ENCODE assay signal across 8 cellular contexts in genomic region chr2:43482974-43483373, GRCh38.
DNase-seq lines count a peak whose midpoint lies in the region; ATAC-seq and TF ChIP-seq lines count a peak whose summit lies in the region.

No MANE protein-coding gene starts in this region.

- peak overlapping the region in 5 of 11 experiments; percentile 21 to 80 (median 60); a peak in 10 of 22 replicates for H3K4me2 ChIP-seq in BLaER1 treated with 17β-estradiol and CSF1 and Interleukin-3, amounts not matched to agents 10 nM and 100 nM

- H3K36me3 ChIP-seq in BLaER1 treated with 17β-estradiol and CSF1 and Interleukin-3, amounts not matched to agents 10 nM and 100 nM = peaks cover 0 to 18% (median 9%) of the 10 kb centered on the region in 11 experiments; a peak in 9 of 22 replicates
- H3K36me3 ChIP-seq in RWPE2 (ENCODE audit: low read depth) (no peaks in the 10 kb centered on the region), lower lobe of right lung (peaks cover 7% of the 10 kb centered on the region)

- H3K27me3 ChIP-seq in BLaER1 treated with 17β-estradiol and CSF1 and Interleukin-3, amounts not matched to agents 10 nM and 100 nM = no peaks in the 10 kb centered on the region
- H3K27me3 ChIP-seq in RWPE2 (ENCODE audit: insufficient read depth, poor library complexity, severe bottlenecking) = no peaks in the 10 kb centered on the region
- no peaks in the 10 kb centered on the region for H3K27me3 ChIP-seq in lower lobe of right lung (ENCODE audit: low read depth)

- peaks cover 0 to 68% (median 9%) of the 10 kb centered on the region in 10 experiments; a peak in 10 of 20 replicates for H3K4me1 ChIP-seq in BLaER1 treated with 17β-estradiol and CSF1 and Interleukin-3, amounts not matched to agents 10 nM and 100 nM
- peaks cover 34% of the 10 kb centered on the region for H3K4me1 ChIP-seq in RWPE2 (ENCODE audit: insufficient read depth, poor library complexity, severe bottlenecking)
- H3K4me1 ChIP-seq in lower lobe of right lung = peaks cover 36% of the 10 kb centered on the region

- H3K9ac ChIP-seq in BLaER1 treated with 17β-estradiol and CSF1 and Interleukin-3, amounts not matched to agents 10 nM and 100 nM = peak overlapping the region in 4 of 11 experiments; percentile 1 to 39 (median 30); a peak in 5 of 22 replicates

- H3K27me3 Mint-ChIP-seq in natural killer cell (ENCODE audit: low read depth in 2 of 2) = no peaks in the 10 kb centered on the region

- H4K20me1 ChIP-seq in BLaER1 treated with 17β-estradiol and CSF1 and Interleukin-3, amounts not matched to agents 10 nM and 100 nM = no peaks in the 10 kb centered on the region

- ATAC-seq in RWPE2 (ENCODE audit: low read depth) (0 out of 3 replicates have a peak, but pooled peaks have one; percentile 26), lower lobe of right lung (peak; percentile 32 to 52), natural killer cell (no peak)

- intact Hi-C loops in lower lobe of right lung (cut with DNase I) = loop anchor here (10.0 kb wide), 2 partner anchors 258 to 528 kb away; partner anchors contain the start of gene ZFP36L2
- intact Hi-C loops in natural killer cell (cut with micrococcal nuclease) = loop anchor here (2.0 to 5.0 kb wide), 2 partner anchors 256 to 624 kb away; partner anchors contain the start of gene ZFP36L2

- DNase-seq in H4 (ENCODE audit: low spot score) = peak; percentile 28
- DNase-seq in RWPE2 (ENCODE audit: low spot score) = no peak
- no peak for DNase-seq in lower lobe of right lung
- no peak for DNase-seq in COLO829 (ENCODE audit: low spot score)
- DNase-seq in stimulated activated CD4-positive, alpha-beta T cell treated with anti-CD3 and anti-CD28 coated beads, Interleukin-12 subunit alpha, Interleukin-12 subunit beta, amount 100 ng/mL, for 4 hours = no peak
- no peak for DNase-seq in natural killer cell
- DNase-seq in NCI-H82 (lab: John Stamatoyannopoulos, UW) = no peak

- no peaks in the 10 kb centered on the region for H3K36me3 Mint-ChIP-seq in natural killer cell

- H3K4me3 ChIP-seq in BLaER1 treated with 17β-estradiol and CSF1 and Interleukin-3, amounts not matched to agents 10 nM and 100 nM = no peak overlapping the region
- H3K4me3 ChIP-seq in RWPE2 (ENCODE audit: severe bottlenecking) (no peak overlapping the region), lower lobe of right lung (no peak overlapping the region)

- H3K9me3 ChIP-seq in BLaER1 treated with 17β-estradiol and CSF1 and Interleukin-3, amounts not matched to agents 10 nM and 100 nM (replicated peaks in 1 of 11) = no peaks in the 10 kb centered on the region
- H3K9me3 ChIP-seq in RWPE2 (ENCODE audit: severe bottlenecking) (no peaks in the 10 kb centered on the region), lower lobe of right lung (no peaks in the 10 kb centered on the region)

- TF ChIP-seq CTCF in RWPE2 (IDR thresholded peaks at IDR 0.05; ENCODE audit: poor library complexity, severe bottlenecking) (no peak), lower lobe of right lung (IDR thresholded peaks at IDR 0.05) (no peak), natural killer cell (IDR thresholded peaks at IDR 0.05) (no peak)

- peak overlapping the region in 1 of 2 donors; percentile 47 for H3K27ac Mint-ChIP-seq in natural killer cell

- peaks cover 9% of the 10 kb centered on the region in 2 donors for H3K4me1 Mint-ChIP-seq in natural killer cell

- peak overlapping the region in 6 of 11 experiments; percentile 15 to 54 (median 42); a peak in 9 of 22 replicates for H3K27ac ChIP-seq in BLaER1 treated with 17β-estradiol and CSF1 and Interleukin-3, amounts not matched to agents 10 nM and 100 nM
- peak overlapping the region; percentile 50 for H3K27ac ChIP-seq in RWPE2 (ENCODE audit: poor library complexity, severe bottlenecking)
- H3K27ac ChIP-seq in lower lobe of right lung = peak overlapping the region; percentile 16

- H3K4me3 Mint-ChIP-seq in natural killer cell = no peak overlapping the region

- H3K9me3 Mint-ChIP-seq in natural killer cell = no peaks in the 10 kb centered on the region

Comparison
In these comparisons a context has a peak if more than half of its experiments do, and no peak if none do; other contexts are left out.
1. ATAC-seq: peak in RWPE2 (single experiment) and lower lobe of right lung (2 of 2); none in natural killer cell (0 of 3).
2. Peak in every context shown above with its lines, with median percentiles within 50 percentile points of each other: H3K27ac ChIP-seq.